In genomic region chr1:51235611-51236547, GRCh38 we compare ENCODE assay signal across 8 cellular contexts.
DNase-seq lines count a peak whose midpoint lies in the region; ATAC-seq lines count a peak whose summit lies in the region.

Gene RNF11 (plus strand): TSS chr1:51236273. CDS start chr1:51236757, 484 bp downstream.

- ATAC-seq in HG03439 (IDR thresholded peaks at IDR 0.05; ENCODE audit: unreplicated experiment) = peak; percentile 79

- H3K27me3 ChIP-seq in layer of hippocampus (ENCODE audit: control insufficient read depth, insufficient read depth, low read length) = no peaks in the 10 kb centered on the region

- peak within 1 kb of the TSS; percentile 99 for H3K27ac ChIP-seq in cingulate gyrus (ENCODE audit: low read depth, low read length)
- H3K27ac ChIP-seq in layer of hippocampus (ENCODE audit: low read depth, low read length) = peak within 1 kb of the TSS; percentile 94

- DNase-seq in Ammon's horn (ENCODE audit: low spot score) (peak; percentile 96), GM19238 (ENCODE audit: insufficient read length, low spot score) (peak; percentile 91), NCI-H510A treated with DMSO at 0.1 percent for 48 hours (lab: John Stamatoyannopoulos, UW) (peak; percentile 90)
- DNase-seq in activated CD4-positive, alpha-beta T cell treated with anti-CD3 and anti-CD28 coated beads for 48 hours = peak; percentile 94
- peak; percentile 77 to 91 (median 86) for DNase-seq in stimulated activated CD4-positive, alpha-beta T cell treated with anti-CD3 and anti-CD28 coated beads, Interleukin-1b, Interleukin-23, amount 100 ng/mL, for 24 hours (ENCODE audit: low read depth in 4 of 4, low spot score in 1 of 4)

Comparison
In these comparisons a context has a peak if more than half of its experiments do, and no peak if none do; other contexts are left out.
1. Peak in every context shown above with its lines: DNase-seq, ATAC-seq and H3K27ac ChIP-seq.